ENCODE assay signal across 2 cellular contexts in the genomic region with DNA sequence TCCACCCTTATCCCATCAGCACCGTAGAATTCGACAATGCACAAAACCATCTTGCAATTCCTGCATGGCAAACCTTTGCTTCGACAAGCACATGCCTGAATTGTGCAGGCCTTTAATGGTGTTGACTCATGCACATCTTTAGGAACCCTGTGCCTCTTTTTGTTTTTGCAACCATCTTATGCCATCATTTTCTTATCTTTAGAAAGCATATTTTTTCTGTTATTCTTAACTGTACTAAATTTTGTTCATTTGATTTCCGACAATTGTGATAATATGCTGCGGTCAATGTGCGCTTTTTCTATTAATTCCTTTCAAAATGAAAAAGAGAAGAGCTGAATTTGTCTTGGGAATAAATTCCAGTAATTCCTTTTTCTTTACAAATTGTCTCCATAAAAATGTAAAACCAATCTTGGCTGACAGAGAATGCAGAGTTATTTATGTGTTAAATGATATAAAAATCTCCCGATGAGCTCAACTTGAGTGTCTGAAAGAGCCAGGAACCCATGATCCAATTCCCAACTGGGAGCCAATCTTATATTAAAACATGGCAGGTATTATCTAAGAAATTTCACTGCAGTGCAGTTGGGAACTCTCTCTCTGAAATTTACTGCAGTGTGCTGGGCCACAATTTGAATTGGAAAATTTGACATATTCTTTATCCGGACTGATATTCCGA.
TF ChIP-seq lines count a peak whose summit lies in the region.

No MANE protein-coding gene starts in this region.

TF ChIP-seq in IMR-90, 13 proteins besides CTCF, POLR2A, EP300 and RAD21:
- TF ChIP-seq MXI1 (IDR thresholded peaks at IDR 0.05; ENCODE audit: borderline replicate concordance, low read depth, low read length) (no peak), CHD1 (IDR thresholded peaks at IDR 0.05; ENCODE audit: low read depth, low read length) (no peak), RFX5 (IDR thresholded peaks at IDR 0.05; ENCODE audit: low read depth, low read length) (no peak), CEBPB (IDR thresholded peaks at IDR 0.05; ENCODE audit: low read depth, low read length) (no peak), MAZ (IDR thresholded peaks at IDR 0.05; ENCODE audit: borderline replicate concordance, low read depth, low read length) (no peak), RCOR1 (IDR thresholded peaks at IDR 0.05; ENCODE audit: insufficient replicate concordance, low read length) (no peak), SMC3 (IDR thresholded peaks at IDR 0.05; ENCODE audit: low read depth, low read length) (no peak), MAFK (IDR thresholded peaks at IDR 0.05; ENCODE audit: low read depth, low read length) (no peak), NFE2L2 (IDR thresholded peaks at IDR 0.05; ENCODE audit: low read depth, low read length) (no peak), BHLHE40 (IDR thresholded peaks at IDR 0.05; ENCODE audit: low read depth, low read length) (no peak), FOS (IDR thresholded peaks at IDR 0.05; ENCODE audit: low read depth, low read length) (no peak)
- TF ChIP-seq, protein P1, sequence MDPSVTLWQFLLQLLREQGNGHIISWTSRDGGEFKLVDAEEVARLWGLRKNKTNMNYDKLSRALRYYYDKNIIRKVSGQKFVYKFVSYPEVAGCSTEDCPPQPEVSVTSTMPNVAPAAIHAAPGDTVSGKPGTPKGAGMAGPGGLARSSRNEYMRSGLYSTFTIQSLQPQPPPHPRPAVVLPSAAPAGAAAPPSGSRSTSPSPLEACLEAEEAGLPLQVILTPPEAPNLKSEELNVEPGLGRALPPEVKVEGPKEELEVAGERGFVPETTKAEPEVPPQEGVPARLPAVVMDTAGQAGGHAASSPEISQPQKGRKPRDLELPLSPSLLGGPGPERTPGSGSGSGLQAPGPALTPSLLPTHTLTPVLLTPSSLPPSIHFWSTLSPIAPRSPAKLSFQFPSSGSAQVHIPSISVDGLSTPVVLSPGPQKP (IDR thresholded peaks at IDR 0.05; ENCODE audit: borderline replicate concordance, low read depth, low read length), result no peak
- TF ChIP-seq, protein P2, sequence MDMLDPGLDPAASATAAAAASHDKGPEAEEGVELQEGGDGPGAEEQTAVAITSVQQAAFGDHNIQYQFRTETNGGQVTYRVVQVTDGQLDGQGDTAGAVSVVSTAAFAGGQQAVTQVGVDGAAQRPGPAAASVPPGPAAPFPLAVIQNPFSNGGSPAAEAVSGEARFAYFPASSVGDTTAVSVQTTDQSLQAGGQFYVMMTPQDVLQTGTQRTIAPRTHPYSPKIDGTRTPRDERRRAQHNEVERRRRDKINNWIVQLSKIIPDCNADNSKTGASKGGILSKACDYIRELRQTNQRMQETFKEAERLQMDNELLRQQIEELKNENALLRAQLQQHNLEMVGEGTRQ (IDR thresholded peaks at IDR 0.05; ENCODE audit: low read depth, low read length), result no peak

TF ChIP-seq in K562, 482 proteins besides CTCF, POLR2A, EP300 and RAD21:
- TF ChIP-seq, protein P3, sequence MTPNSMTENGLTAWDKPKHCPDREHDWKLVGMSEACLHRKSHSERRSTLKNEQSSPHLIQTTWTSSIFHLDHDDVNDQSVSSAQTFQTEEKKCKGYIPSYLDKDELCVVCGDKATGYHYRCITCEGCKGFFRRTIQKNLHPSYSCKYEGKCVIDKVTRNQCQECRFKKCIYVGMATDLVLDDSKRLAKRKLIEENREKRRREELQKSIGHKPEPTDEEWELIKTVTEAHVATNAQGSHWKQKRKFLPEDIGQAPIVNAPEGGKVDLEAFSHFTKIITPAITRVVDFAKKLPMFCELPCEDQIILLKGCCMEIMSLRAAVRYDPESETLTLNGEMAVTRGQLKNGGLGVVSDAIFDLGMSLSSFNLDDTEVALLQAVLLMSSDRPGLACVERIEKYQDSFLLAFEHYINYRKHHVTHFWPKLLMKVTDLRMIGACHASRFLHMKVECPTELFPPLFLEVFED (CRISPR knock-in tag; conservative IDR thresholded peaks at IDR 0.05), result no peak
- TF ChIP-seq BACH1 (tag; IDR thresholded peaks at IDR 0.05) (no peak), NR2C1 (IDR thresholded peaks at IDR 0.05) (no peak), NR2C1 (tag; IDR thresholded peaks at IDR 0.05) (no peak)
- TF ChIP-seq, protein P4, sequence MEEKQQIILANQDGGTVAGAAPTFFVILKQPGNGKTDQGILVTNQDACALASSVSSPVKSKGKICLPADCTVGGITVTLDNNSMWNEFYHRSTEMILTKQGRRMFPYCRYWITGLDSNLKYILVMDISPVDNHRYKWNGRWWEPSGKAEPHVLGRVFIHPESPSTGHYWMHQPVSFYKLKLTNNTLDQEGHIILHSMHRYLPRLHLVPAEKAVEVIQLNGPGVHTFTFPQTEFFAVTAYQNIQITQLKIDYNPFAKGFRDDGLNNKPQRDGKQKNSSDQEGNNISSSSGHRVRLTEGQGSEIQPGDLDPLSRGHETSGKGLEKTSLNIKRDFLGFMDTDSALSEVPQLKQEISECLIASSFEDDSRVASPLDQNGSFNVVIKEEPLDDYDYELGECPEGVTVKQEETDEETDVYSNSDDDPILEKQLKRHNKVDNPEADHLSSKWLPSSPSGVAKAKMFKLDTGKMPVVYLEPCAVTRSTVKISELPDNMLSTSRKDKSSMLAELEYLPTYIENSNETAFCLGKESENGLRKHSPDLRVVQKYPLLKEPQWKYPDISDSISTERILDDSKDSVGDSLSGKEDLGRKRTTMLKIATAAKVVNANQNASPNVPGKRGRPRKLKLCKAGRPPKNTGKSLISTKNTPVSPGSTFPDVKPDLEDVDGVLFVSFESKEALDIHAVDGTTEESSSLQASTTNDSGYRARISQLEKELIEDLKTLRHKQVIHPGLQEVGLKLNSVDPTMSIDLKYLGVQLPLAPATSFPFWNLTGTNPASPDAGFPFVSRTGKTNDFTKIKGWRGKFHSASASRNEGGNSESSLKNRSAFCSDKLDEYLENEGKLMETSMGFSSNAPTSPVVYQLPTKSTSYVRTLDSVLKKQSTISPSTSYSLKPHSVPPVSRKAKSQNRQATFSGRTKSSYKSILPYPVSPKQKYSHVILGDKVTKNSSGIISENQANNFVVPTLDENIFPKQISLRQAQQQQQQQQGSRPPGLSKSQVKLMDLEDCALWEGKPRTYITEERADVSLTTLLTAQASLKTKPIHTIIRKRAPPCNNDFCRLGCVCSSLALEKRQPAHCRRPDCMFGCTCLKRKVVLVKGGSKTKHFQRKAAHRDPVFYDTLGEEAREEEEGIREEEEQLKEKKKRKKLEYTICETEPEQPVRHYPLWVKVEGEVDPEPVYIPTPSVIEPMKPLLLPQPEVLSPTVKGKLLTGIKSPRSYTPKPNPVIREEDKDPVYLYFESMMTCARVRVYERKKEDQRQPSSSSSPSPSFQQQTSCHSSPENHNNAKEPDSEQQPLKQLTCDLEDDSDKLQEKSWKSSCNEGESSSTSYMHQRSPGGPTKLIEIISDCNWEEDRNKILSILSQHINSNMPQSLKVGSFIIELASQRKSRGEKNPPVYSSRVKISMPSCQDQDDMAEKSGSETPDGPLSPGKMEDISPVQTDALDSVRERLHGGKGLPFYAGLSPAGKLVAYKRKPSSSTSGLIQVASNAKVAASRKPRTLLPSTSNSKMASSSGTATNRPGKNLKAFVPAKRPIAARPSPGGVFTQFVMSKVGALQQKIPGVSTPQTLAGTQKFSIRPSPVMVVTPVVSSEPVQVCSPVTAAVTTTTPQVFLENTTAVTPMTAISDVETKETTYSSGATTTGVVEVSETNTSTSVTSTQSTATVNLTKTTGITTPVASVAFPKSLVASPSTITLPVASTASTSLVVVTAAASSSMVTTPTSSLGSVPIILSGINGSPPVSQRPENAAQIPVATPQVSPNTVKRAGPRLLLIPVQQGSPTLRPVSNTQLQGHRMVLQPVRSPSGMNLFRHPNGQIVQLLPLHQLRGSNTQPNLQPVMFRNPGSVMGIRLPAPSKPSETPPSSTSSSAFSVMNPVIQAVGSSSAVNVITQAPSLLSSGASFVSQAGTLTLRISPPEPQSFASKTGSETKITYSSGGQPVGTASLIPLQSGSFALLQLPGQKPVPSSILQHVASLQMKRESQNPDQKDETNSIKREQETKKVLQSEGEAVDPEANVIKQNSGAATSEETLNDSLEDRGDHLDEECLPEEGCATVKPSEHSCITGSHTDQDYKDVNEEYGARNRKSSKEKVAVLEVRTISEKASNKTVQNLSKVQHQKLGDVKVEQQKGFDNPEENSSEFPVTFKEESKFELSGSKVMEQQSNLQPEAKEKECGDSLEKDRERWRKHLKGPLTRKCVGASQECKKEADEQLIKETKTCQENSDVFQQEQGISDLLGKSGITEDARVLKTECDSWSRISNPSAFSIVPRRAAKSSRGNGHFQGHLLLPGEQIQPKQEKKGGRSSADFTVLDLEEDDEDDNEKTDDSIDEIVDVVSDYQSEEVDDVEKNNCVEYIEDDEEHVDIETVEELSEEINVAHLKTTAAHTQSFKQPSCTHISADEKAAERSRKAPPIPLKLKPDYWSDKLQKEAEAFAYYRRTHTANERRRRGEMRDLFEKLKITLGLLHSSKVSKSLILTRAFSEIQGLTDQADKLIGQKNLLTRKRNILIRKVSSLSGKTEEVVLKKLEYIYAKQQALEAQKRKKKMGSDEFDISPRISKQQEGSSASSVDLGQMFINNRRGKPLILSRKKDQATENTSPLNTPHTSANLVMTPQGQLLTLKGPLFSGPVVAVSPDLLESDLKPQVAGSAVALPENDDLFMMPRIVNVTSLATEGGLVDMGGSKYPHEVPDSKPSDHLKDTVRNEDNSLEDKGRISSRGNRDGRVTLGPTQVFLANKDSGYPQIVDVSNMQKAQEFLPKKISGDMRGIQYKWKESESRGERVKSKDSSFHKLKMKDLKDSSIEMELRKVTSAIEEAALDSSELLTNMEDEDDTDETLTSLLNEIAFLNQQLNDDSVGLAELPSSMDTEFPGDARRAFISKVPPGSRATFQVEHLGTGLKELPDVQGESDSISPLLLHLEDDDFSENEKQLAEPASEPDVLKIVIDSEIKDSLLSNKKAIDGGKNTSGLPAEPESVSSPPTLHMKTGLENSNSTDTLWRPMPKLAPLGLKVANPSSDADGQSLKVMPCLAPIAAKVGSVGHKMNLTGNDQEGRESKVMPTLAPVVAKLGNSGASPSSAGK (IDR thresholded peaks at IDR 0.05), result peak; percentile 37; the same call in 1 of the 2 replicates
- TF ChIP-seq, protein P5, sequence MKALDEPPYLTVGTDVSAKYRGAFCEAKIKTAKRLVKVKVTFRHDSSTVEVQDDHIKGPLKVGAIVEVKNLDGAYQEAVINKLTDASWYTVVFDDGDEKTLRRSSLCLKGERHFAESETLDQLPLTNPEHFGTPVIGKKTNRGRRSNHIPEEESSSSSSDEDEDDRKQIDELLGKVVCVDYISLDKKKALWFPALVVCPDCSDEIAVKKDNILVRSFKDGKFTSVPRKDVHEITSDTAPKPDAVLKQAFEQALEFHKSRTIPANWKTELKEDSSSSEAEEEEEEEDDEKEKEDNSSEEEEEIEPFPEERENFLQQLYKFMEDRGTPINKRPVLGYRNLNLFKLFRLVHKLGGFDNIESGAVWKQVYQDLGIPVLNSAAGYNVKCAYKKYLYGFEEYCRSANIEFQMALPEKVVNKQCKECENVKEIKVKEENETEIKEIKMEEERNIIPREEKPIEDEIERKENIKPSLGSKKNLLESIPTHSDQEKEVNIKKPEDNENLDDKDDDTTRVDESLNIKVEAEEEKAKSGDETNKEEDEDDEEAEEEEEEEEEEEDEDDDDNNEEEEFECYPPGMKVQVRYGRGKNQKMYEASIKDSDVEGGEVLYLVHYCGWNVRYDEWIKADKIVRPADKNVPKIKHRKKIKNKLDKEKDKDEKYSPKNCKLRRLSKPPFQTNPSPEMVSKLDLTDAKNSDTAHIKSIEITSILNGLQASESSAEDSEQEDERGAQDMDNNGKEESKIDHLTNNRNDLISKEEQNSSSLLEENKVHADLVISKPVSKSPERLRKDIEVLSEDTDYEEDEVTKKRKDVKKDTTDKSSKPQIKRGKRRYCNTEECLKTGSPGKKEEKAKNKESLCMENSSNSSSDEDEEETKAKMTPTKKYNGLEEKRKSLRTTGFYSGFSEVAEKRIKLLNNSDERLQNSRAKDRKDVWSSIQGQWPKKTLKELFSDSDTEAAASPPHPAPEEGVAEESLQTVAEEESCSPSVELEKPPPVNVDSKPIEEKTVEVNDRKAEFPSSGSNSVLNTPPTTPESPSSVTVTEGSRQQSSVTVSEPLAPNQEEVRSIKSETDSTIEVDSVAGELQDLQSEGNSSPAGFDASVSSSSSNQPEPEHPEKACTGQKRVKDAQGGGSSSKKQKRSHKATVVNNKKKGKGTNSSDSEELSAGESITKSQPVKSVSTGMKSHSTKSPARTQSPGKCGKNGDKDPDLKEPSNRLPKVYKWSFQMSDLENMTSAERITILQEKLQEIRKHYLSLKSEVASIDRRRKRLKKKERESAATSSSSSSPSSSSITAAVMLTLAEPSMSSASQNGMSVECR (CRISPR knock-in tag; IDR thresholded peaks at IDR 0.05), result no peak
